32 cellular contexts compared by ENCODE assay signal in the genomic region with DNA sequence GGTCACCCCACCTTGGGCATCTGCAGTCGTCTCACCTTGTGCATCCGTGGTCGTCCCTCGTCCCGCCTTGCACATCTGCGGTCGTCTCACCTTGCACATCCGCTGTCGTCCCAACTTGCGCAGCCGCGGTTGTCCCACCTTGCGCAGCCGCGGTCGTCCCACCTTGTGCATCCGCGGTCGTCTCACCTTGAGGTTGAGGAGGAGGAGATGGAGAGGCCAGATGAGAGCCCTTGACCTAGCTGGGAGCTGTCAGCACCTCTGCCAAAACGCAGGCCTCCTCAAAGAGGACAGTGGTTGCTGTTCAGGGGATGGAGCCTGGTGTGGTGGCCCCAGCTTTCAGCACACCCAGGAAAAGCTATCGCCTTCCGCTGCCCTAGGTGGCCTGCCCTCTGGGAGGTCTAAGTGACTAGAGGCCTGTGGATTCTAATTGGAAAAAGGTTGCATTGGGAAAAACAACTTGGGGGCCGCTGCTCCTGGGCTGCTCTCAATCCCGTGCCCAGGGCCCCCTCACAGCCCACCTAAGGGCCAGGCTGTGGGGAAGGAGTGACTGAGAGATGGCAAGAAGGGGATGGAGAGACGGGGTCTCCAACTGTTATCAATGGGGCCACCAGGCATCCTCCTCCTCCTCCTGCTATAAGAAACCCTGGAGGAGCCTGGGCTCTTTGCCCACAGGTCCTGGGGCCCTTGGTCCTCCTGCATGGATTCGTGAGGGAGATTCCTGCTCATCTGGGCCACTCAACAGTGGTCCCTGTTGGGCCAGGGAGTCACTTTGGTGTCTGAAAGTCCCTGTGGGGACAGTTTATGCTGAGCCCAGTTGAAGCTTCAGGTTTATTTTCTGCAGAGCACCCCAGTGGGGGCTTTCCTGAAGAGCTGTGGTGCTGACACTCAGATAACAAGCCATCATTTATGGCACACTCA.
DNase-seq lines count a peak whose midpoint lies in the region; ATAC-seq and TF ChIP-seq lines count a peak whose summit lies in the region.
"Had no signal": no experiment of that assay in that cellular context is flagged by ENCODE, and none has a peak within 500 bp of the region (broad histone marks: within the 10 kb centered on the region; RNA-seq: fewer than 3 reads in every experiment).

No MANE protein-coding gene starts in this region.

- in situ Hi-C loops in IMR-90 (cut with MboI; ENCODE audit: low sequenced_read_pairs), result no loop called here

- dilution Hi-C loops in IMR-90 (cut with HindIII; ENCODE audit: low sequenced_read_pairs, unreplicated experiment), result no loop called here

- H4K91ac ChIP-seq in IMR-90 (ENCODE audit: insufficient read depth, low read depth, low read length) (no peak overlapping the region), mesenchymal stem cell (ENCODE audit: low read length) (no peak overlapping the region)

- H3K79me1 ChIP-seq in IMR-90 (ENCODE audit: low read depth in 1 of 2, low read length in 2 of 2) (no peaks in the 10 kb centered on the region), mesenchymal stem cell (replicated peaks; ENCODE audit: low read length, poor library complexity, severe bottlenecking) (no peaks in the 10 kb centered on the region)

- no peak overlapping the region for H3K9ac ChIP-seq in IMR-90 (ENCODE audit: low read depth, low read length)
- H3K9ac ChIP-seq in mesenchymal stem cell (ENCODE audit: low read length), result no peak overlapping the region

- no peak overlapping the region for H3K4ac ChIP-seq in IMR-90 (ENCODE audit: low read depth, low read length)
- H3K4ac ChIP-seq in mesenchymal stem cell (ENCODE audit: low read depth in 1 of 2, low read length in 2 of 2), result no peak overlapping the region

- peaks cover 20% of the 10 kb centered on the region for H3K9me3 Mint-ChIP-seq in activated T-cell treated with anti-CD3 and anti-CD28 coated beads, Interleukin-2, amount 50 U/mL, for 24 hours

- H3K27ac ChIP-seq in IMR-90 (ENCODE audit: insufficient read depth, low read length), result no peak overlapping the region
- H3K27ac ChIP-seq in mesenchymal stem cell (ENCODE audit: low read length, poor library complexity, severe bottlenecking), result no peak overlapping the region
- no peak overlapping the region for H3K27ac ChIP-seq in testis
- no peak overlapping the region for H3K27ac ChIP-seq in RWPE1
- H3K27ac ChIP-seq: body of pancreas, esophagus muscularis mucosa, heart left ventricle, psoas muscle, upper lobe of right lung had no signal

- no peak overlapping the region for H2BK20ac ChIP-seq in IMR-90 (ENCODE audit: low read depth, low read length)

- TF ChIP-seq POLR2A in IMR-90 (IDR thresholded peaks at IDR 0.05; ENCODE audit: low read depth, low read length) (no peak), testis (IDR thresholded peaks at IDR 0.05) (no peak)

- no peak overlapping the region for H3K4me2 ChIP-seq in IMR-90 (ENCODE audit: low read depth, low read length)
- no peak overlapping the region for H3K4me2 ChIP-seq in mesenchymal stem cell (ENCODE audit: low read length, poor library complexity, severe bottlenecking)
- H3K4me2 ChIP-seq: A549 had no signal

- H3K56ac ChIP-seq in IMR-90 (ENCODE audit: extremely low read depth, insufficient read depth, low read length), result no peak overlapping the region

- H3K23ac ChIP-seq in IMR-90 (ENCODE audit: low read depth, low read length) (no peak overlapping the region), mesenchymal stem cell (ENCODE audit: low read length in 2 of 2) (no peak overlapping the region)

- H3K9me1 ChIP-seq in IMR-90 (ENCODE audit: insufficient read depth, low read length), result no peaks in the 10 kb centered on the region

- H3K18ac ChIP-seq in IMR-90 (ENCODE audit: low read depth, low read length) (no peak overlapping the region), mesenchymal stem cell (ENCODE audit: low read depth in 1 of 2, low read length in 2 of 2) (peak overlapping the region in 1 of 2 experiments; percentile 4)

- no peak overlapping the region for H4K8ac ChIP-seq in IMR-90 (ENCODE audit: low read depth in 2 of 2, low read length in 2 of 2)
- no peak overlapping the region for H4K8ac ChIP-seq in mesenchymal stem cell (ENCODE audit: low read length)

- H2AFZ ChIP-seq in IMR-90 (replicated peaks; ENCODE audit: low read length, poor library complexity) (no peak overlapping the region), mesenchymal stem cell (ENCODE audit: low read depth, low read length) (no peak overlapping the region)

- 91% methylated on average over 13 of the region's 26 CpGs; no CpG with 5 or more reads in 1 of the 2 experiments for WGBS in IMR-90 (ENCODE audit: extremely low coverage in 2 of 2, insufficient read length in 1 of 2), 2 experiments
- WGBS in mesenchymal stem cell, result 90% methylated on average over 26 of the region's 26 CpGs
- 90% methylated on average over 26 of the region's 26 CpGs for WGBS in testis, 2 donors

- H3K4me1 ChIP-seq in IMR-90 (ENCODE audit: control insufficient read depth, insufficient read depth, low read length), result 0 out of 2 replicates have a peak, but pooled peaks cover 2% of the 10 kb centered on the region
- H3K4me1 ChIP-seq in mesenchymal stem cell (ENCODE audit: control insufficient read depth, insufficient read depth, low read depth, low read length), result peaks cover 3% of the 10 kb centered on the region
- no peaks in the 10 kb centered on the region for H3K4me1 ChIP-seq in testis
- H3K4me1 ChIP-seq: A549, body of pancreas, esophagus muscularis mucosa, psoas muscle, upper lobe of right lung had no signal

- no peaks in the 10 kb centered on the region for H3K27me3 Mint-ChIP-seq in activated T-cell treated with anti-CD3 and anti-CD28 coated beads, Interleukin-2, amount 50 U/mL, for 24 hours
- H3K27me3 Mint-ChIP-seq: CD4-positive, CD25-positive, alpha-beta regulatory T cell; naive thymus-derived CD4-positive, alpha-beta T cell had no signal

- H2AK5ac ChIP-seq in IMR-90 (ENCODE audit: low read depth, low read length) (0 out of 2 replicates have a peak overlapping the region, but pooled peaks have one; percentile 14), mesenchymal stem cell (ENCODE audit: low read length, severe bottlenecking) (no peak overlapping the region)

- H4K20me1 ChIP-seq in IMR-90 (ENCODE audit: insufficient read depth, low read length), result no peaks in the 10 kb centered on the region

- ATAC-seq in IMR-90 (ENCODE audit: low read depth), result no peak
- ATAC-seq: A549; body of pancreas; HCT116; heart left ventricle; naive thymus-derived CD4-positive, alpha-beta T cell; PC-3; psoas muscle; upper lobe of right lung had no signal

- intact Hi-C loops in IMR-90 (cut with micrococcal nuclease), result no loop called here
- intact Hi-C loops in testis (cut with DNase I; ENCODE audit: low total_unique reads), result no loop called here

- TF ChIP-seq CTCF in IMR-90 (conservative IDR thresholded peaks at IDR 0.05; ENCODE audit: low read depth, low read length) (no peak), testis (IDR thresholded peaks at IDR 0.05) (no peak), RWPE1 (conservative IDR thresholded peaks at IDR 0.05; ENCODE audit: low read depth) (no peak)

- no peak for TF ChIP-seq RAD21 in IMR-90 (IDR thresholded peaks at IDR 0.05; ENCODE audit: low read length)

- H4K5ac ChIP-seq in IMR-90 (ENCODE audit: low read depth, low read length), result no peak overlapping the region

- H3K27me3 ChIP-seq in IMR-90 (ENCODE audit: control insufficient read depth, insufficient read depth, low read length), result no peaks in the 10 kb centered on the region
- no peaks in the 10 kb centered on the region for H3K27me3 ChIP-seq in mesenchymal stem cell (ENCODE audit: control insufficient read depth in 1 of 2, insufficient read depth in 1 of 2, low read length in 2 of 2)
- H3K27me3 ChIP-seq in testis, result no peaks in the 10 kb centered on the region
- H3K27me3 ChIP-seq: body of pancreas, esophagus muscularis mucosa, heart left ventricle, upper lobe of right lung had no signal

- H2BK5ac ChIP-seq in IMR-90 (ENCODE audit: low read depth, low read length, poor library complexity, severe bottlenecking), result no peak overlapping the region
- H2BK5ac ChIP-seq in mesenchymal stem cell (ENCODE audit: low read depth, low read length, poor library complexity, severe bottlenecking), result no peak overlapping the region

- POLR2A ChIA-PET in IMR-90 (lab: Charles Lee; ENCODE audit: unreplicated experiment), result no interaction called here
- POLR2A ChIA-PET in RWPE1 (lab: Yijun Ruan, JAX; ENCODE audit: low non-redundant PET), result no interaction called here

- CTCF ChIA-PET in IMR-90 (lab: Yijun Ruan, JAX), result no interaction called here
- CTCF ChIA-PET in RWPE1 (lab: Yijun Ruan, JAX), result no interaction called here

- H3K14ac ChIP-seq in IMR-90 (replicated peaks; ENCODE audit: low read depth, low read length), result no peak overlapping the region
- no peak overlapping the region for H3K14ac ChIP-seq in mesenchymal stem cell (ENCODE audit: low read length in 2 of 2)

- H3K4me3 ChIP-seq in IMR-90 (ENCODE audit: insufficient read depth, low read depth, low read length) (no peak overlapping the region), mesenchymal stem cell (ENCODE audit: insufficient read depth in 1 of 2, low read depth in 1 of 2, low read length in 2 of 2) (no peak overlapping the region), testis (no peak overlapping the region)
- H3K4me3 ChIP-seq: A549, body of pancreas, esophagus muscularis mucosa, heart left ventricle, psoas muscle, upper lobe of right lung had no signal

- no peaks in the 10 kb centered on the region for H3K36me3 Mint-ChIP-seq in activated T-cell treated with anti-CD3 and anti-CD28 coated beads, Interleukin-2, amount 50 U/mL, for 24 hours (ENCODE audit: low read depth)
- H3K36me3 Mint-ChIP-seq: CD4-positive, CD25-positive, alpha-beta regulatory T cell had no signal

- BruUV-seq in IMR-90 (replicated peaks; lab: Mats Ljungman, UMichigan), result no TSS peak

- H3K4me3 Mint-ChIP-seq in activated T-cell treated with anti-CD3 and anti-CD28 coated beads, Interleukin-2, amount 50 U/mL, for 24 hours, result no peak overlapping the region
- H3K4me3 Mint-ChIP-seq: CD4-positive, CD25-positive, alpha-beta regulatory T cell; naive thymus-derived CD4-positive, alpha-beta T cell; T-helper 2 cell treated with Interferon-gamma antibody and Interleukin-4, amounts not matched to agents 5 μg/mL and 100 μg/mL, for 36 hours had no signal

- DNase-seq in activated T-cell treated with anti-CD3 and anti-CD28 coated beads, Interleukin-2, amount 50 U/mL, for 24 hours, result peak; percentile 21
- DNase-seq in activated T-cell treated with anti-CD3 and anti-CD28 coated beads for 4 hours (no peak), IMR-90 (no peak), mesenchymal stem cell (no peak), testis (peak; percentile 9), RWPE1 (ENCODE audit: low spot score) (no peak), NCI-H2107 treated with DMSO at 0.1 percent for 48 hours (lab: John Stamatoyannopoulos, UW; ENCODE audit: unreplicated experiment) (no peak)
- DNase-seq in stimulated activated naive CD4-positive, alpha-beta T cell (lab: John Stamatoyannopoulos, UW), result no peak
- DNase-seq: activated CD4-positive, alpha-beta T cell treated with anti-CD3 and anti-CD28 coated beads for 4 hours; activated naive CD4-positive, alpha-beta T cell; activated T-cell treated with anti-CD3 and anti-CD28 coated beads, Interleukin-2, amount 50 U/mL, for 1 hour; AML-193; body of pancreas; CD4-positive, CD25-positive, alpha-beta regulatory T cell; foreskin melanocyte; MM.1S; naive thymus-derived CD4-positive, alpha-beta T cell; NCI-H2029; NCI-H226; NCI-H526 treated with DMSO at 0.1 percent for 48 hours; NK-92 treated with Interleukin-12 subunit alpha and Interleukin-12 subunit beta, amount 100 ng/mL, for 24 hours; PC-3; psoas muscle; stimulated activated CD4-positive, alpha-beta T cell treated with anti-CD3 and anti-CD28 coated beads, Interleukin-15, amount 100 ng/mL, for 24 hours; stimulated activated CD4-positive, alpha-beta T cell treated with anti-CD3 and anti-CD28 coated beads, Interleukin-4, amount 100 ng/mL, for 4 hours; substantia nigra; upper lobe of right lung had no signal

- no peak overlapping the region for H2BK12ac ChIP-seq in mesenchymal stem cell (ENCODE audit: low read length in 2 of 2)

- no peak overlapping the region for H2AK9ac ChIP-seq in IMR-90 (replicated peaks; ENCODE audit: low read depth, low read length, poor library complexity)

- H3K36me3 ChIP-seq in IMR-90 (ENCODE audit: control insufficient read depth, insufficient read depth, low read length) (no peaks in the 10 kb centered on the region), mesenchymal stem cell (ENCODE audit: control insufficient read depth in 1 of 2, insufficient read depth in 2 of 2, low read depth in 1 of 2, low read length in 2 of 2) (no peaks in the 10 kb centered on the region), testis (ENCODE audit: low read depth, missing control alignments) (no peaks in the 10 kb centered on the region)
- H3K36me3 ChIP-seq: esophagus muscularis mucosa, heart left ventricle, upper lobe of right lung had no signal

- H3K27ac Mint-ChIP-seq in activated T-cell treated with anti-CD3 and anti-CD28 coated beads, Interleukin-2, amount 50 U/mL, for 24 hours, result no peak overlapping the region
- H3K27ac Mint-ChIP-seq: naive thymus-derived CD4-positive, alpha-beta T cell; T-helper 2 cell treated with Interferon-gamma antibody and Interleukin-4, amounts not matched to agents 5 μg/mL and 100 μg/mL, for 36 hours had no signal

- no peak overlapping the region for H2BK120ac ChIP-seq in IMR-90 (ENCODE audit: low read depth, low read length)
- no peak overlapping the region for H2BK120ac ChIP-seq in mesenchymal stem cell (ENCODE audit: low read depth, low read length)

- peaks cover 11% of the 10 kb centered on the region for H3K9me3 ChIP-seq in IMR-90 (ENCODE audit: control insufficient read depth, insufficient read depth, low read length)
- H3K9me3 ChIP-seq in mesenchymal stem cell (ENCODE audit: control insufficient read depth, low read length), result peaks cover 21% of the 10 kb centered on the region
- H3K9me3 ChIP-seq in testis, result no peaks in the 10 kb centered on the region

- no peaks in the 10 kb centered on the region for H3K4me1 Mint-ChIP-seq in activated T-cell treated with anti-CD3 and anti-CD28 coated beads, Interleukin-2, amount 50 U/mL, for 24 hours (ENCODE audit: low read depth)

- H2BK15ac ChIP-seq in IMR-90 (ENCODE audit: low read depth, low read length) (no peak overlapping the region), mesenchymal stem cell (ENCODE audit: low read depth, poor library complexity, severe bottlenecking) (peak overlapping the region; percentile 56)

Comparison
In these comparisons a context has a peak if more than half of its experiments do, and no peak if none do; other contexts are left out.
1. DNase-seq: peak in activated T-cell treated with anti-CD3 and anti-CD28 coated beads, Interleukin-2, amount 50 U/mL, for 24 hours (single experiment) and testis (single experiment); none in activated T-cell treated with anti-CD3 and anti-CD28 coated beads for 4 hours (single experiment), IMR-90 (single experiment), mesenchymal stem cell (single experiment), RWPE1 (single experiment), NCI-H2107 treated with DMSO at 0.1 percent for 48 hours (single experiment) and stimulated activated naive CD4-positive, alpha-beta T cell (0 of 6).